In genomic region chr1:195847957-195848875, GRCh38 we compare ENCODE assay signal across 7 cellular contexts.
DNase-seq lines count a peak whose midpoint lies in the region; FAIRE-seq and TF ChIP-seq lines count a peak whose summit lies in the region.
"Not testable (repeated sequence)": the region's sequence is repeated elsewhere in the genome, so short reads cannot be mapped to it uniquely, and the experiment has no call there.

No MANE protein-coding gene starts in this region.

- H2BK5ac ChIP-seq in H9 (ENCODE audit: insufficient read length, low read length), result peak overlapping the region; percentile 94

- DNase-seq in H9 (peak; percentile 79), endothelial cell (ENCODE audit: low spot score) (peak; percentile 15), iPS DF 19.7 (ENCODE audit: low read depth, low spot score) (peak; percentile 57)
- not testable (repeated sequence) for DNase-seq in astrocyte (ENCODE audit: low read depth); progenitor cell of endocrine pancreas (ENCODE audit: low spot score, unreplicated experiment)

- peak overlapping the region; percentile 71 to 73 for H3K4me3 Mint-ChIP-seq in H9
- not testable (repeated sequence) for H3K4me3 Mint-ChIP-seq in astrocyte (ENCODE audit: unreplicated experiment)
- H3K4me3 Mint-ChIP-seq in endothelial cell (ENCODE audit: unreplicated experiment), result peak overlapping the region; percentile 88
- H3K4me3 Mint-ChIP-seq in nephron, result peak overlapping the region in 2 of 3 experiments; percentile 29 to 57
- peak overlapping the region; percentile 75 for H3K4me3 Mint-ChIP-seq in progenitor cell of endocrine pancreas (ENCODE audit: low read depth)

- peak overlapping the region; percentile 100 for H2BK12ac ChIP-seq in H9 (ENCODE audit: insufficient read length, low read depth, low read length)

- WGBS in H9 (ENCODE audit: extremely low coverage, insufficient read length, low lambda C conversion rate), result no CpG with 5 or more reads among the region's 19 CpGs

- not testable (repeated sequence) for FAIRE-seq in astrocyte (lab: Jason Lieb, UNC)

- H3K36me3 Mint-ChIP-seq in H9 (ENCODE audit: insufficient read depth in 1 of 3, low read depth in 3 of 3); astrocyte (ENCODE audit: low read depth, unreplicated experiment); endothelial cell (ENCODE audit: low read depth, unreplicated experiment); nephron (ENCODE audit: low read depth); progenitor cell of endocrine pancreas (ENCODE audit: insufficient read depth): not testable (repeated sequence)

- H2AK5ac ChIP-seq in H9 (ENCODE audit: insufficient read length, low read length), result not testable (repeated sequence)

- not testable (repeated sequence) for H3K4me3 ChIP-seq in astrocyte (ENCODE audit: insufficient read depth, low read depth, low read length)
- H3K4me3 ChIP-seq in iPS-20b (ENCODE audit: low read length), result peak overlapping the region; percentile 67

- H3K9me3 ChIP-seq in H9 (ENCODE audit: control insufficient read depth, low read depth, low read length); astrocyte (ENCODE audit: insufficient read depth, low read depth, low read length); iPS-20b (ENCODE audit: insufficient read depth, low read depth, low read length): not testable (repeated sequence)

- H3K56ac ChIP-seq in H9 (ENCODE audit: insufficient read length, low read depth, low read length), result not testable (repeated sequence)

- not testable (repeated sequence) for H2BK120ac ChIP-seq in H9 (ENCODE audit: low read depth, low read length, poor library complexity, severe bottlenecking)

- not testable (repeated sequence) for H3K79me1 ChIP-seq in H9 (ENCODE audit: insufficient read depth, low read depth, low read length, poor library complexity, severe bottlenecking)

- not testable (repeated sequence) for H3K27me3 ChIP-seq in H9 (ENCODE audit: insufficient read depth, low read length); astrocyte (ENCODE audit: insufficient read depth, low read length); iPS-20b (ENCODE audit: insufficient read depth, low read length)

- H3K27ac Mint-ChIP-seq in H9 (peak overlapping the region; percentile 98 to 99 (median 99)), endothelial cell (ENCODE audit: unreplicated experiment) (peak overlapping the region; percentile 91), progenitor cell of endocrine pancreas (peak overlapping the region; percentile 94)
- H3K27ac Mint-ChIP-seq in astrocyte (ENCODE audit: unreplicated experiment); nephron: not testable (repeated sequence)

- not testable (repeated sequence) for H2AFZ ChIP-seq in H9 (ENCODE audit: low read length)
- peak overlapping the region; percentile 2 for H2AFZ ChIP-seq in astrocyte (ENCODE audit: low read depth, low read length)

- H3K4ac ChIP-seq in H9 (ENCODE audit: low read depth, low read length), result not testable (repeated sequence)

- H3K9ac ChIP-seq in H9 (ENCODE audit: extremely low read depth, insufficient read length, low read length) (peak overlapping the region; percentile 84), iPS-20b (ENCODE audit: low read depth, low read length) (peak overlapping the region; percentile 82)
- not testable (repeated sequence) for H3K9ac ChIP-seq in astrocyte (ENCODE audit: low read length)

- not testable (repeated sequence) for H2BK15ac ChIP-seq in H9 (ENCODE audit: low read depth, low read length)

- H3K4me1 Mint-ChIP-seq in H9, result peaks cover 44 to 49% of the 10 kb centered on the region in 2 experiments
- H3K4me1 Mint-ChIP-seq in astrocyte (ENCODE audit: low read depth, unreplicated experiment); endothelial cell (ENCODE audit: unreplicated experiment); nephron: not testable (repeated sequence)
- peaks cover 14% of the 10 kb centered on the region for H3K4me1 Mint-ChIP-seq in progenitor cell of endocrine pancreas (ENCODE audit: low read depth)

- H4K20me1 ChIP-seq in H9 (ENCODE audit: control insufficient read depth, insufficient read depth, insufficient read length); astrocyte (ENCODE audit: insufficient read depth, low read length): not testable (repeated sequence)

- not testable (repeated sequence) for H3K23me2 ChIP-seq in H9 (ENCODE audit: insufficient read length, low read depth, low read length, poor library complexity, severe bottlenecking)

- peak overlapping the region; percentile 90 for H2BK20ac ChIP-seq in H9 (ENCODE audit: low read depth, low read length, poor library complexity, severe bottlenecking)

- H3K36me3 ChIP-seq in astrocyte (ENCODE audit: insufficient read depth, low read length); iPS-20b (ENCODE audit: insufficient read depth, low read depth, low read length): not testable (repeated sequence)

- H3K27ac ChIP-seq in H9 (ENCODE audit: insufficient read length, low read depth, low read length) (peak overlapping the region; percentile 98), iPS-20b (ENCODE audit: low read length) (peak overlapping the region; percentile 87)
- H3K27ac ChIP-seq in astrocyte (ENCODE audit: low read depth, low read length), result not testable (repeated sequence)

- H3K27me3 Mint-ChIP-seq in H9 (ENCODE audit: low read depth); astrocyte (ENCODE audit: low read depth, unreplicated experiment); endothelial cell (ENCODE audit: unreplicated experiment); nephron (ENCODE audit: low read depth); progenitor cell of endocrine pancreas: not testable (repeated sequence)

- H3K23ac ChIP-seq in H9 (ENCODE audit: insufficient read length, low read depth, low read length), result not testable (repeated sequence)

- peak overlapping the region; percentile 64 for H3K18ac ChIP-seq in H9 (ENCODE audit: insufficient read length, low read depth, low read length)

- peak overlapping the region; percentile 33; the same call in 1 of the 2 replicates for H3K14ac ChIP-seq in H9 (ENCODE audit: insufficient read depth, low read length)

- TF ChIP-seq CTCF in H9 (conservative IDR thresholded peaks at IDR 0.05); astrocyte (IDR thresholded peaks at IDR 0.05; ENCODE audit: insufficient read depth, low read depth, low read length); endothelial cell (IDR thresholded peaks at IDR 0.05; ENCODE audit: unreplicated experiment); nephron (IDR thresholded peaks at IDR 0.05; ENCODE audit: unreplicated experiment in 3 of 3); progenitor cell of endocrine pancreas (IDR thresholded peaks at IDR 0.05; ENCODE audit: unreplicated experiment): not testable (repeated sequence)

- peak overlapping the region; percentile 83 for H3T11ph ChIP-seq in H9 (ENCODE audit: low read length)

- H3K79me2 ChIP-seq in H9 (ENCODE audit: insufficient read depth, low read length); astrocyte (ENCODE audit: insufficient read depth, low read length): not testable (repeated sequence)

- peak overlapping the region; percentile 37 for H4K5ac ChIP-seq in H9 (ENCODE audit: insufficient read length, low read depth, low read length)

- H3K4me2 ChIP-seq in H9 (ENCODE audit: insufficient read depth, insufficient read length, low read length), result peak overlapping the region; percentile 32
- not testable (repeated sequence) for H3K4me2 ChIP-seq in astrocyte (ENCODE audit: low read length)

- not testable (repeated sequence) for H3K9me3 Mint-ChIP-seq in H9; astrocyte (ENCODE audit: unreplicated experiment); endothelial cell (ENCODE audit: unreplicated experiment); nephron
- peaks cover 15% of the 10 kb centered on the region for H3K9me3 Mint-ChIP-seq in progenitor cell of endocrine pancreas (ENCODE audit: low read depth)

- not testable (repeated sequence) for H3K4me1 ChIP-seq in H9 (ENCODE audit: insufficient read depth, low read length); astrocyte (ENCODE audit: insufficient read depth, low read length)
- peaks cover 37% of the 10 kb centered on the region for H3K4me1 ChIP-seq in iPS-20b (ENCODE audit: insufficient read depth, low read length)

- H4K8ac ChIP-seq in H9 (replicated peaks; ENCODE audit: insufficient read length, low read depth, low read length), result not testable (repeated sequence)

- H4K91ac ChIP-seq in H9 (ENCODE audit: insufficient read length, low read depth, low read length), result not testable (repeated sequence)
